ENCODE assay signal across 22 cellular contexts in genomic region chr14:87815121-87815520, GRCh38.
DNase-seq lines count a peak whose midpoint lies in the region; ATAC-seq and TF ChIP-seq lines count a peak whose summit lies in the region.
"Had no signal": no experiment of that assay in that cellular context is flagged by ENCODE, and none has a peak within 500 bp of the region (broad histone marks: within the 10 kb centered on the region; RNA-seq: fewer than 3 reads in every experiment).

No MANE protein-coding gene starts in this region.

- no peaks in the 10 kb centered on the region for H3K36me3 Mint-ChIP-seq in nephron (ENCODE audit: low read depth)
- H3K36me3 Mint-ChIP-seq in MCF 10A (ENCODE audit: insufficient read depth, unreplicated experiment): no peaks in the 10 kb centered on the region
- H3K36me3 Mint-ChIP-seq: CD14-positive monocyte; CD4-positive, alpha-beta memory T cell; CD4-positive, CD25-positive, alpha-beta regulatory T cell; CD8-positive, alpha-beta memory T cell had no signal

- peak overlapping the region; percentile 19 for H3K18ac ChIP-seq in mesendoderm (ENCODE audit: low read length)

- H3K9me3 ChIP-seq in Karpas-422 (ENCODE audit: low read length) (peaks cover 5% of the 10 kb centered on the region; the same call in 1 of the 2 replicates), OCI-LY1 (ENCODE audit: low read length) (no peaks in the 10 kb centered on the region)
- H3K9me3 ChIP-seq: BE2C had no signal

- no peak overlapping the region for H2AK5ac ChIP-seq in mesendoderm (ENCODE audit: low read length)

- H3K9me3 Mint-ChIP-seq in nephron (peaks cover 11% of the 10 kb centered on the region), MCF 10A (ENCODE audit: unreplicated experiment) (peaks cover 8% of the 10 kb centered on the region)

- WGBS in mesendoderm (ENCODE audit: extremely low coverage, insufficient coverage, low lambda C conversion rate): no CpG with 5 or more reads among the region's 9 CpGs

- no peaks in the 10 kb centered on the region for H3K27me3 Mint-ChIP-seq in nephron (ENCODE audit: low read depth)
- no peaks in the 10 kb centered on the region for H3K27me3 Mint-ChIP-seq in MCF 10A (ENCODE audit: insufficient read depth, unreplicated experiment)

- no peak overlapping the region for H3K56ac ChIP-seq in mesendoderm (ENCODE audit: low read length)

- H3K27ac ChIP-seq in Karpas-422 (ENCODE audit: low read length): peak overlapping the region; percentile 98
- peak overlapping the region; percentile 88 for H3K27ac ChIP-seq in OCI-LY1 (ENCODE audit: low read depth, low read length, poor library complexity, severe bottlenecking)
- H3K27ac ChIP-seq in mesendoderm (ENCODE audit: low read depth, low read length): no peak overlapping the region
- H3K27ac ChIP-seq: BLaER1 had no signal

- DNase-seq in Karpas-422 (peak; percentile 81), mesendoderm (no peak), hippocampal formation (lab: John Stamatoyannopoulos, UW) (no peak), DMS153 treated with DMSO at 0.1 percent for 48 hours (lab: John Stamatoyannopoulos, UW; ENCODE audit: unreplicated experiment) (no peak), MCF 10A (ENCODE audit: unreplicated experiment) (no peak)
- DNase-seq: 8988T; ACHN; BE2C; C1 segment of cervical spinal cord; CD4-positive, alpha-beta memory T cell; CD4-positive, CD25-positive, alpha-beta regulatory T cell; CD8-positive, alpha-beta memory T cell; COR-L47; DMS 273 treated with DMSO at 0.1 percent for 48 hours; DMS153; DMS79 treated with DMSO at 0.1 percent for 48 hours; GF-D8 had no signal

- H3K4ac ChIP-seq in mesendoderm (ENCODE audit: low read depth, low read length): peak overlapping the region; percentile 26

- POLR2A ChIA-PET in MCF 10A (lab: Yijun Ruan, JAX): no interaction called here

- H4K5ac ChIP-seq in mesendoderm (ENCODE audit: low read length): no peak overlapping the region

- H3K27ac Mint-ChIP-seq in nephron: peak overlapping the region in 2 of 3 experiments; percentile 33 to 71
- no peak overlapping the region for H3K27ac Mint-ChIP-seq in MCF 10A (ENCODE audit: low read depth, unreplicated experiment)
- H3K27ac Mint-ChIP-seq: CD14-positive monocyte; CD4-positive, alpha-beta memory T cell; CD4-positive, CD25-positive, alpha-beta regulatory T cell; CD8-positive, alpha-beta memory T cell had no signal

- peak overlapping the region; percentile 71 for H3K4me2 ChIP-seq in Karpas-422 (ENCODE audit: low read depth, low read length, poor library complexity, severe bottlenecking)
- H3K4me2 ChIP-seq in OCI-LY1 (ENCODE audit: low read length): no peak overlapping the region
- no peak overlapping the region for H3K4me2 ChIP-seq in mesendoderm (ENCODE audit: low read length)
- H3K4me2 ChIP-seq: BLaER1 had no signal

- intact Hi-C loops in MCF 10A (cut with micrococcal nuclease): no loop called here

- H3K4me3 ChIP-seq in Karpas-422 (ENCODE audit: low read length) (peak overlapping the region; percentile 61), OCI-LY1 (ENCODE audit: low read depth, low read length, poor library complexity, severe bottlenecking) (no peak overlapping the region), mesendoderm (ENCODE audit: low read length) (no peak overlapping the region)
- H3K4me3 ChIP-seq: BLaER1 had no signal

- H4K8ac ChIP-seq in mesendoderm (ENCODE audit: low read depth, low read length): no peak overlapping the region

- H3K79me2 ChIP-seq in Karpas-422 (ENCODE audit: low read length) (no peaks in the 10 kb centered on the region), OCI-LY1 (ENCODE audit: insufficient read depth, low read length) (no peaks in the 10 kb centered on the region), mesendoderm (ENCODE audit: control insufficient read depth, insufficient read depth, low read length) (no peaks in the 10 kb centered on the region)

- peaks cover 67% of the 10 kb centered on the region for H3K4me1 ChIP-seq in Karpas-422 (ENCODE audit: low read length)
- peaks cover 42% of the 10 kb centered on the region for H3K4me1 ChIP-seq in OCI-LY1 (ENCODE audit: insufficient read depth, low read length, severe bottlenecking)
- peaks cover 6% of the 10 kb centered on the region for H3K4me1 ChIP-seq in mesendoderm (ENCODE audit: control insufficient read depth, low read depth, low read length)
- H3K4me1 ChIP-seq: BE2C had no signal

- CTCF ChIA-PET in MCF 10A (lab: Yijun Ruan, JAX): interaction anchor here (0.6 to 1.4 kb wide), 4 partner anchors 10 to 113 kb away, joined by 3 to 8 read pairs (median 4); no protein-coding TSS in a partner anchor

- H3K4me3 Mint-ChIP-seq in nephron (no peak overlapping the region), MCF 10A (ENCODE audit: unreplicated experiment) (no peak overlapping the region)
- H3K4me3 Mint-ChIP-seq: CD14-positive monocyte; CD4-positive, alpha-beta memory T cell; CD4-positive, CD25-positive, alpha-beta regulatory T cell; CD8-positive, alpha-beta memory T cell had no signal

- H2AFZ ChIP-seq in Karpas-422 (ENCODE audit: low read length) (no peak overlapping the region), OCI-LY1 (ENCODE audit: low read length) (no peak overlapping the region)

- H2BK120ac ChIP-seq in mesendoderm (ENCODE audit: low read depth, low read length): peak overlapping the region; percentile 54

- H3K4me1 Mint-ChIP-seq in nephron (peaks cover 11% of the 10 kb centered on the region), MCF 10A (ENCODE audit: insufficient read depth, unreplicated experiment) (no peaks in the 10 kb centered on the region)
- H3K4me1 Mint-ChIP-seq: CD14-positive monocyte; CD4-positive, alpha-beta memory T cell; CD4-positive, CD25-positive, alpha-beta regulatory T cell; CD8-positive, alpha-beta memory T cell had no signal

- H3K9ac ChIP-seq in Karpas-422 (ENCODE audit: low read length) (peak overlapping the region; percentile 79), OCI-LY1 (ENCODE audit: low read length) (no peak overlapping the region), mesendoderm (ENCODE audit: low read length) (no peak overlapping the region)
- H3K9ac ChIP-seq: BLaER1 had no signal

- H4K20me1 ChIP-seq in Karpas-422 (ENCODE audit: insufficient read depth, low read depth, low read length): no peaks in the 10 kb centered on the region
- H4K20me1 ChIP-seq in OCI-LY1 (ENCODE audit: insufficient read depth, low read length): no peaks in the 10 kb centered on the region
- H4K20me1 ChIP-seq: BLaER1 had no signal

- TF ChIP-seq CTCF in OCI-LY1 (IDR thresholded peaks at IDR 0.05; ENCODE audit: low read length) (no peak), nephron (IDR thresholded peaks at IDR 0.05; ENCODE audit: unreplicated experiment in 3 of 3) (no peak), MCF 10A (IDR thresholded peaks at IDR 0.05; ENCODE audit: unreplicated experiment) (no peak)

- H3K36me3 ChIP-seq in Karpas-422 (ENCODE audit: insufficient read depth, low read length) (peaks cover 10% of the 10 kb centered on the region), OCI-LY1 (ENCODE audit: insufficient read depth, low read length) (no peaks in the 10 kb centered on the region), mesendoderm (ENCODE audit: control insufficient read depth, insufficient read depth, low read length) (no peaks in the 10 kb centered on the region)
- H3K36me3 ChIP-seq: BE2C, BLaER1 had no signal

- H3F3A ChIP-seq in OCI-LY1 (ENCODE audit: insufficient read depth, low read length): no peaks in the 10 kb centered on the region

- H3K79me1 ChIP-seq in mesendoderm (ENCODE audit: low read length): no peaks in the 10 kb centered on the region

- no peaks in the 10 kb centered on the region for H3K9me2 ChIP-seq in Karpas-422 (replicated peaks; ENCODE audit: insufficient read depth, low read length)
- H3K9me2 ChIP-seq in OCI-LY1 (ENCODE audit: low read depth, low read length): no peaks in the 10 kb centered on the region

- BruUV-seq in MCF 10A (replicated peaks; lab: Mats Ljungman, UMichigan): no TSS peak

- H3K27me3 ChIP-seq in Karpas-422 (ENCODE audit: low read length): no peaks in the 10 kb centered on the region
- H3K27me3 ChIP-seq in OCI-LY1 (ENCODE audit: insufficient read depth, low read length): no peaks in the 10 kb centered on the region
- no peaks in the 10 kb centered on the region for H3K27me3 ChIP-seq in mesendoderm (ENCODE audit: insufficient read depth, low read length, poor library complexity)
- H3K27me3 ChIP-seq: BE2C, BLaER1 had no signal

- H2BK15ac ChIP-seq in mesendoderm (replicated peaks; ENCODE audit: low read depth): no peak overlapping the region

- no peak overlapping the region for H3K23ac ChIP-seq in mesendoderm (ENCODE audit: low read length)

- ATAC-seq in HG02678 (IDR thresholded peaks at IDR 0.05; ENCODE audit: unreplicated experiment): no peak

- H2BK5ac ChIP-seq in mesendoderm (ENCODE audit: low read length): no peak overlapping the region
